Comparison of ENCODE assay signal across 1 cellular context in genomic region chr1:23010734-23011449, GRCh38.
TF ChIP-seq lines count a peak whose summit lies in the region.

No MANE protein-coding gene starts in this region.

TF ChIP-seq in GM23338, 12 proteins besides CTCF, POLR2A, EP300 and RAD21 (continued from another document):
- TF ChIP-seq EZH2phosphoT487 (IDR thresholded peaks at IDR 0.05; ENCODE audit: unreplicated experiment) (no peak), NANOG (IDR thresholded peaks at IDR 0.05; ENCODE audit: borderline replicate concordance) (no peak), ZNF114 (CRISPR knock-in tag; IDR thresholded peaks at IDR 0.05) (no peak), EZH2 (IDR thresholded peaks at IDR 0.05; ENCODE audit: low read depth, unreplicated experiment) (no peak), ZNF462 (CRISPR knock-in tag; IDR thresholded peaks at IDR 0.05) (no peak), REST (IDR thresholded peaks at IDR 0.05; ENCODE audit: unreplicated experiment) (no peak)
